10 cellular contexts compared by ENCODE assay signal in genomic region chr9:98536542-98537173, GRCh38.
DNase-seq lines count a peak whose midpoint lies in the region; ATAC-seq, FAIRE-seq and TF ChIP-seq lines count a peak whose summit lies in the region.
"Had no signal": no experiment of that assay in that cellular context is flagged by ENCODE, and none has a peak within 500 bp of the region (broad histone marks: within the 10 kb centered on the region; RNA-seq: fewer than 3 reads in every experiment).

No MANE protein-coding gene starts in this region.

- H3K4me3 Mint-ChIP-seq in CD8-positive, alpha-beta memory T cell: no peak overlapping the region
- H3K4me3 Mint-ChIP-seq: activated naive CD8-positive, alpha-beta T cell had no signal

- H3K4me1 Mint-ChIP-seq in CD8-positive, alpha-beta memory T cell: no peaks in the 10 kb centered on the region

- TF ChIP-seq CTCF in BJ (IDR thresholded peaks at IDR 0.05; ENCODE audit: insufficient read depth, low read depth, low read length): 0 out of 2 replicates have a peak, but pooled peaks have one; percentile 19

- no peak overlapping the region for H3K27ac Mint-ChIP-seq in CD8-positive, alpha-beta memory T cell
- H3K27ac Mint-ChIP-seq: activated naive CD8-positive, alpha-beta T cell had no signal

- no peaks in the 10 kb centered on the region for H3K36me3 ChIP-seq in BJ (ENCODE audit: control insufficient read depth, insufficient read depth, low read length)
- H3K36me3 ChIP-seq in CD8-positive, alpha-beta memory T cell (ENCODE audit: insufficient read depth, low read length): no peaks in the 10 kb centered on the region

- no peak for FAIRE-seq in GM19239 (lab: Jason Lieb, UNC)
- FAIRE-seq: islet of Langerhans had no signal

- H3K9me3 ChIP-seq in CD8-positive, alpha-beta memory T cell (ENCODE audit: low read length): no peaks in the 10 kb centered on the region

- no peaks in the 10 kb centered on the region for H3K36me3 Mint-ChIP-seq in CD8-positive, alpha-beta memory T cell
- H3K36me3 Mint-ChIP-seq: activated naive CD8-positive, alpha-beta T cell had no signal

- no peak overlapping the region for H3K27ac ChIP-seq in CD8-positive, alpha-beta memory T cell (ENCODE audit: low read depth, low read length)

- peaks cover 3 to 5% of the 10 kb centered on the region in 2 donors for H3K27me3 Mint-ChIP-seq in CD8-positive, alpha-beta memory T cell
- H3K27me3 Mint-ChIP-seq: activated naive CD8-positive, alpha-beta T cell had no signal

- no peak overlapping the region for H3K4me3 ChIP-seq in BJ (ENCODE audit: low read depth, low read length)
- H3K4me3 ChIP-seq in CD8-positive, alpha-beta memory T cell (ENCODE audit: low read length): no peak overlapping the region

- ATAC-seq in GM19455 (IDR thresholded peaks at IDR 0.05; ENCODE audit: unreplicated experiment) (no peak), HG03442 (IDR thresholded peaks at IDR 0.05; ENCODE audit: unreplicated experiment) (no peak), HG03095 (IDR thresholded peaks at IDR 0.05; ENCODE audit: unreplicated experiment) (no peak)

- CTCF ChIA-PET in BJ (lab: Yijun Ruan, JAX): interaction anchor here (1.0 to 1.6 kb wide), 3 partner anchors 14 to 40 kb away, joined by 3 to 6 read pairs (median 5); no protein-coding TSS in a partner anchor
- CTCF ChIA-PET in CD8-positive, alpha-beta memory T cell (lab: Charles Lee): interaction anchor here (1.4 kb wide), 1 partner anchor 12 kb away, joined by 4 read pairs; no protein-coding TSS in a partner anchor

- H3K4me1 ChIP-seq in CD8-positive, alpha-beta memory T cell (ENCODE audit: insufficient read depth, low read length): no peaks in the 10 kb centered on the region

- H3K9me3 Mint-ChIP-seq in CD8-positive, alpha-beta memory T cell: no peaks in the 10 kb centered on the region

- POLR2A ChIA-PET in BJ (lab: Charles Lee): no interaction called here
- POLR2A ChIA-PET in CD8-positive, alpha-beta memory T cell (lab: Charles Lee): no interaction called here

- H3K27me3 ChIP-seq in BJ (ENCODE audit: control insufficient read depth, insufficient read depth, low read length): 0 out of 2 replicates have a peak, but pooled peaks cover 2% of the 10 kb centered on the region
- H3K27me3 ChIP-seq in CD8-positive, alpha-beta memory T cell (ENCODE audit: insufficient read depth, low read length, poor library complexity, severe bottlenecking): no peaks in the 10 kb centered on the region

- DNase-seq in BJ (ENCODE audit: low read depth) (no peak), GM19239 (ENCODE audit: insufficient read length, low spot score) (peak; percentile 20), SHP77 treated with DMSO at 0.1 percent for 48 hours (lab: John Stamatoyannopoulos, UW) (peak; percentile 73), iPS-NIHi11 (ENCODE audit: low spot score) (peak; percentile 53)
- no peak for DNase-seq in CD8-positive, alpha-beta memory T cell

Comparison
In these comparisons a context has a peak if more than half of its experiments do, and no peak if none do; other contexts are left out.
1. DNase-seq: peak in GM19239 (single experiment), SHP77 treated with DMSO at 0.1 percent for 48 hours (single experiment) and iPS-NIHi11 (single experiment); none in BJ (single experiment) and CD8-positive, alpha-beta memory T cell (0 of 5).